In the genomic region with DNA sequence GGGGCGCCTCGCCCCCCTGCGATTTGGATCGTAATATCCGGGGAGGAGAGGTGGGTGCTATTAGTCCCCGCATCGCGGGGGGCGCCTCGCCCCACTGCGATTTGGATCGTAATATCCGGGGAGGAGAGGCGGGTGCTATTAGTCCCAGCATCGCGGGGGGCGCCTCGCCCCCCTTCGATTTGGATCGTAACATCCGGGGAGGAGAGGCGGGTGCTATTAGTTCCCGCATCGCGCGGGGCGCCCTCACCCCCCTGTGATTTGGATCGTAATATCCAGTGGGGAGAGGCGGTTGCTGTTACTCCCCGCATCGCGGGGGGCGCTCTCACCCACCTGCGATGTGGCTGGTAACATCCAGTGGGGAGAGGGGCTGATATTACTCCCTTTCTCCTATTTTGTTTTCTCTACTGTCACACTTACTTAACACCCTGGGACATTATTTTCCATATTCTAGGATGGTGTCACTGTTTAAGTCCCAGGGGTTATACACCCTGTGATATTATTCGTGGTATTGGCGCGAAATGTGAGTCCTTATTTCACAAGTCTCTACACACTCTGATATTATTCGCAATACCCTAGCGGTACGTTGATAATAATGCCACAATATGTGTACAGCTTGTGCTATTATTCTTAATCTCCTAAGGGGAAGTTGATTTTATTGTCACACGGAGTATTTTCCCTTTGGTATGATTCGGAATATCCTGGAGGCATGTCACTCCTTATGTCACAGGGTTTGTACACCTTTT, we compare ENCODE assay signal across 8 cellular contexts. TPM values are rescaled to one million over a fixed set of nuclear protein-coding genes. Genes with fewer than 3 reads are reported as not detected.
A peak's percentile ranks its signal among the peaks of the same experiment; 100 is the strongest.
DNase-seq lines count a peak whose midpoint lies in the region; ATAC-seq, FAIRE-seq and TF ChIP-seq lines count a peak whose summit lies in the region.

No MANE protein-coding gene starts in this region.

- no peak for TF ChIP-seq EP300 in HepG2 (IDR thresholded peaks at IDR 0.05; ENCODE audit: low read depth in 2 of 2, low read length in 2 of 2)
- TF ChIP-seq EP300 in HepG2 (CRISPR knock-in tag; IDR thresholded peaks at IDR 0.05; ENCODE audit: borderline replicate concordance), result no peak

- no peaks in the 10 kb centered on the region for H3K9me3 ChIP-seq in heart right ventricle
- H3K9me3 ChIP-seq in HepG2 (ENCODE audit: low read length), result no peaks in the 10 kb centered on the region

- peaks cover 7% of the 10 kb centered on the region for H3K9me3 Mint-ChIP-seq in progenitor cell of endocrine pancreas (ENCODE audit: low read depth)

- H3K4me2 ChIP-seq in HepG2 (ENCODE audit: low read depth, low read length), result no peak overlapping the region

- H3K27ac Mint-ChIP-seq in progenitor cell of endocrine pancreas, result no peak overlapping the region

- H3K4me1 ChIP-seq in heart right ventricle, result peaks cover 0 to 4% (median 0%) of the 10 kb centered on the region in 9 donors
- H3K4me1 ChIP-seq in HepG2 (ENCODE audit: insufficient read depth, low read length), result peaks cover 31% of the 10 kb centered on the region

- no TSS peak for BruUV-seq in HepG2 (replicated peaks; lab: Mats Ljungman, UMichigan)

- no peak overlapping the region for H3K4me3 Mint-ChIP-seq in progenitor cell of endocrine pancreas (ENCODE audit: low read depth)

- TF ChIP-seq POLR2A in HepG2 (IDR thresholded peaks at IDR 0.05; ENCODE audit: insufficient read depth in 1 of 2, low read depth in 2 of 2, low read length in 2 of 2), result no peak

- H3K79me2 ChIP-seq in HepG2 (ENCODE audit: insufficient read depth, low read length), result no peaks in the 10 kb centered on the region

- no peaks in the 10 kb centered on the region for H3K27me3 Mint-ChIP-seq in progenitor cell of endocrine pancreas

- FAIRE-seq in bronchial epithelial cell (lab: Jason Lieb, UNC), result no peak
- FAIRE-seq in HepG2 (lab: Jason Lieb, UNC), result no peak

- H3K4me1 Mint-ChIP-seq in progenitor cell of endocrine pancreas (ENCODE audit: low read depth), result peaks cover 22% of the 10 kb centered on the region

- POLR2A ChIA-PET in HepG2 (lab: Yijun Ruan, JAX), result no interaction called here

- H3K27ac ChIP-seq in heart right ventricle, result no peak overlapping the region
- H3K27ac ChIP-seq in HepG2 (ENCODE audit: extremely low read length, insufficient read depth, low read length), result no peak overlapping the region

- peak in 5 of 9 donors; percentile 15 to 36 (median 29) for TF ChIP-seq CTCF in heart right ventricle (IDR thresholded peaks at IDR 0.05)
- TF ChIP-seq CTCF in bronchial epithelial cell (IDR thresholded peaks at IDR 0.05; ENCODE audit: insufficient read depth, low read length, severe bottlenecking), result peak; percentile 22
- peak; percentile 36 for TF ChIP-seq CTCF in progenitor cell of endocrine pancreas (IDR thresholded peaks at IDR 0.05; ENCODE audit: unreplicated experiment)
- TF ChIP-seq CTCF in HepG2 (CRISPR knock-in tag; IDR thresholded peaks at IDR 0.05), result no peak

- H3K27me3 ChIP-seq in heart right ventricle (peaks cover 0 to 28% (median 14%) of the 10 kb centered on the region in 7 donors), bronchial epithelial cell (ENCODE audit: control insufficient read depth, insufficient read depth, low read length) (no peaks in the 10 kb centered on the region), HepG2 (ENCODE audit: control insufficient read depth in 1 of 2, insufficient read depth in 2 of 2, low read length in 2 of 2) (no peaks in the 10 kb centered on the region)

- H3K4me3 ChIP-seq in heart right ventricle (peak overlapping the region in 5 of 10 donors; percentile 8 to 29 (median 22)), bronchial epithelial cell (ENCODE audit: low read depth, low read length) (no peak overlapping the region), HepG2 (replicated peaks in 1 of 3; ENCODE audit: insufficient read depth in 1 of 3, low read depth in 2 of 3, low read length in 3 of 3) (no peak overlapping the region)

- in situ Hi-C loops in HepG2 (cut with HindIII; ENCODE audit: extremely low pct_ligation_motif_present, low pct_unique_long_range_greater_than_20kb), result no loop called here

- DNase-seq in heart right ventricle (no peak), cardiac septum (ENCODE audit: low spot score) (no peak), T follicular helper cell (ENCODE audit: low read depth) (peak; percentile 31), bronchial epithelial cell (ENCODE audit: low read depth) (no peak), progenitor cell of endocrine pancreas (ENCODE audit: low spot score, unreplicated experiment) (no peak), A172 (ENCODE audit: low spot score) (no peak), HepG2 (ENCODE audit: low spot score) (no peak)

- H2AFZ ChIP-seq in HepG2 (ENCODE audit: low read length), result no peak overlapping the region

- peaks cover 2% of the 10 kb centered on the region for H3K36me3 Mint-ChIP-seq in progenitor cell of endocrine pancreas (ENCODE audit: insufficient read depth)

- H4K20me1 ChIP-seq in HepG2 (ENCODE audit: insufficient read depth, low read length), result no peaks in the 10 kb centered on the region

- 18 to 21% methylated on average over 42 of the region's 42 CpGs for WGBS in heart right ventricle, 2 donors
- WGBS in HepG2 (ENCODE audit: low lambda C conversion rate), result 85% methylated on average over 27 of the region's 42 CpGs

- no peaks in the 10 kb centered on the region for H3K36me3 ChIP-seq in heart right ventricle
- H3K36me3 ChIP-seq in bronchial epithelial cell (ENCODE audit: control insufficient read depth, insufficient read depth, low read length), result no peaks in the 10 kb centered on the region
- H3K36me3 ChIP-seq in HepG2 (replicated peaks in 1 of 2; ENCODE audit: control insufficient read depth in 1 of 2, insufficient read depth in 2 of 2, low read length in 2 of 2), result no peaks in the 10 kb centered on the region

- intact Hi-C loops in heart right ventricle (cut with DNase I), result no loop called here
- intact Hi-C loops in cardiac septum (cut with DNase I), result no loop called here
- intact Hi-C loops in HepG2 (cut with micrococcal nuclease; ENCODE audit: unreplicated experiment), result no loop called here

- H3K9ac ChIP-seq in HepG2 (ENCODE audit: insufficient read depth, low read depth, low read length), result no peak overlapping the region

- TF ChIP-seq RAD21 in HepG2 (CRISPR knock-in tag; IDR thresholded peaks at IDR 0.05), result no peak

- CTCF ChIA-PET in HepG2 (lab: Yijun Ruan, JAX; ENCODE audit: low intra/inter-chr PET ratio, low total read pairs), result no interaction called here

- ATAC-seq in heart right ventricle (no peak), GM21786 (IDR thresholded peaks at IDR 0.05; ENCODE audit: unreplicated experiment) (no peak), HepG2 (no peak)

TF ChIP-seq in HepG2, 621 proteins besides CTCF, POLR2A, EP300 and RAD21 (continues in another document):
- no peak for TF ChIP-seq ZNF180 (CRISPR knock-in tag; IDR thresholded peaks at IDR 0.05; ENCODE audit: borderline replicate concordance, low read depth)
- no peak for TF ChIP-seq KLF6 (CRISPR knock-in tag; IDR thresholded peaks at IDR 0.05)
- no peak for TF ChIP-seq ZBTB8A (CRISPR knock-in tag; IDR thresholded peaks at IDR 0.05; ENCODE audit: borderline replicate concordance, low read depth)
- TF ChIP-seq ZNF331 (CRISPR knock-in tag; IDR thresholded peaks at IDR 0.05), result no peak
- no peak for TF ChIP-seq ATF4 (CRISPR knock-in tag; IDR thresholded peaks at IDR 0.05)
- no peak for TF ChIP-seq ZNF101 (CRISPR knock-in tag; IDR thresholded peaks at IDR 0.05; ENCODE audit: borderline replicate concordance, low read depth)
- TF ChIP-seq STAG1 (CRISPR knock-in tag; IDR thresholded peaks at IDR 0.05), result no peak
- TF ChIP-seq MBNL3 (CRISPR knock-in tag; conservative IDR thresholded peaks at IDR 0.05), result no peak

RNA-seq across cellular contexts. Expression of gene ALDH3B2, which starts 57.8 kb away (rescaled TPM):
- not detected for total RNA-seq in heart right ventricle
- polyA plus RNA-seq in heart right ventricle, result under 1 TPM in 1 of 2 donors, not detected in 1; 0.03 TPM
- not detected for total RNA-seq in cardiac septum
- 17.9 and 73.4 TPM in 2 replicates for total RNA-seq in bronchial epithelial cell
- total RNA-seq in progenitor cell of endocrine pancreas, result 0.67 and 1.6 TPM in 2 replicates
- total RNA-seq in A172 (2014; rRNA removed; shearing (Covaris generic)), result not detected in 2 replicates
- total RNA-seq in HepG2 (2016; rRNA removed; fragmentation: Illumina TruSeq; extraction: Trizol), result not detected in 2 replicates
- total RNA-seq in HepG2 (2016; cell fraction: cytosol; rRNA removed; fragmentation: Illumina TruSeq; extraction: Trizol; ENCODE audit: low read depth), result not detected in 2 replicates
- total RNA-seq in HepG2 (2016; cell fraction: insoluble cytoplasmic fraction; rRNA removed; fragmentation: Illumina TruSeq; extraction: Trizol), result not detected in 2 replicates
- total RNA-seq in HepG2 (2016; cell fraction: membrane; rRNA removed; fragmentation: Illumina TruSeq; extraction: Trizol), result not detected in 2 replicates
- not detected in 2 replicates for total RNA-seq in HepG2 (2016; cell fraction: nucleus; rRNA removed; fragmentation: Illumina TruSeq; extraction: Trizol)
- not detected in 2 replicates for polyA plus RNA-seq in HepG2 (2011; rRNA removed)
- not detected in 2 replicates for polyA plus RNA-seq in HepG2 (2011; cell fraction: cytosol; rRNA removed)
- polyA plus RNA-seq in HepG2 (2011; cell fraction: nucleus; rRNA removed), result not detected in 2 replicates
- polyA plus RNA-seq in HepG2 (2012), result not detected in 2 replicates
- polyA plus RNA-seq in HepG2 (2016; cell fraction: cytosol; fragmentation: Illumina TruSeq; extraction: Trizol; ENCODE audit: low read depth), result not detected in 2 replicates
- not detected in 2 replicates for polyA plus RNA-seq in HepG2 (2016; cell fraction: insoluble cytoplasmic fraction; fragmentation: Illumina TruSeq; extraction: Trizol; ENCODE audit: low read depth)
- not detected in 2 replicates for polyA plus RNA-seq in HepG2 (2016; cell fraction: membrane; fragmentation: Illumina TruSeq; extraction: Trizol; ENCODE audit: low read depth)
- not detected in 2 replicates for polyA plus RNA-seq in HepG2 (2016; cell fraction: nucleus; fragmentation: Illumina TruSeq; extraction: Trizol; ENCODE audit: insufficient read depth, low read depth)
- not detected in 2 replicates for polyA minus RNA-seq in HepG2 (2011; rRNA and poly(A)+ RNA removed; ENCODE audit: low replicate concordance)
- polyA minus RNA-seq in HepG2 (2011; cell fraction: cytosol; rRNA and poly(A)+ RNA removed), result not detected in 2 replicates
- polyA minus RNA-seq in HepG2 (2011; cell fraction: nucleus; rRNA and poly(A)+ RNA removed), result not detected in 2 replicates
